15 cellular contexts compared by ENCODE assay signal in the genomic region with DNA sequence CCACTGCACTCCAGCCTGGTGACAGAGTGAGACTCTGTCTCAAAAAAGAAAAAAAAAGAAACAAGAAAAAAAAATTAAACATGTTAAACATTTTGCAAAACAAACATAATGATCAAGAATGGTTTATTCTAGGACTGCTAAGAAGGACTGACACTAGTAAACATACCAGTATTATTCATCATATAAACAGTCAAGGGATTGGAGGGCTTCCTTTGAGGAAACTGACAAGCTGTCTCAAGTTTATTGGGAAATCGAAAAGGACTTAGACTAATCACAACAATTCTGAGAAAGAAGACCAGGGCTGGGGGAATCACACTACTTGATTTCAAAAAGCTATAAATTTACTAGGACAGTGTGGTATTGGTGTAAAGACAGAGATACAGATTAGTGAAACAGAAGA.
A peak's percentile ranks its signal among the peaks of the same experiment; 100 is the strongest.
DNase-seq lines count a peak whose midpoint lies in the region; TF ChIP-seq lines count a peak whose summit lies in the region.
"Had no signal": no experiment of that assay in that cellular context is flagged by ENCODE, and none has a peak within 500 bp of the region (broad histone marks: within the 10 kb centered on the region; RNA-seq: fewer than 3 reads in every experiment).

No MANE protein-coding gene starts in this region.

- no peak overlapping the region for H3K9ac ChIP-seq in mesenchymal stem cell (ENCODE audit: low read length)

- no peaks in the 10 kb centered on the region for H3K27me3 ChIP-seq in mesenchymal stem cell (ENCODE audit: control insufficient read depth in 1 of 2, insufficient read depth in 1 of 2, low read length in 2 of 2)
- H3K27me3 ChIP-seq: MG63 had no signal

- H4K91ac ChIP-seq in mesenchymal stem cell (ENCODE audit: low read length) = no peak overlapping the region

- H3K27ac ChIP-seq in RWPE1 (no peak overlapping the region), mesenchymal stem cell (ENCODE audit: low read length, poor library complexity, severe bottlenecking) (no peak overlapping the region)
- H3K27ac ChIP-seq: HL-60 had no signal

- no peak overlapping the region for H3K4me3 Mint-ChIP-seq in chondrocyte (ENCODE audit: unreplicated experiment)

- H2BK120ac ChIP-seq in mesenchymal stem cell (ENCODE audit: low read depth, low read length) = no peak overlapping the region

- no peak overlapping the region for H2AK5ac ChIP-seq in mesenchymal stem cell (ENCODE audit: low read length, severe bottlenecking)

- no peak overlapping the region for H2BK5ac ChIP-seq in mesenchymal stem cell (ENCODE audit: low read depth, low read length, poor library complexity, severe bottlenecking)

- H3K27ac Mint-ChIP-seq in chondrocyte (ENCODE audit: unreplicated experiment) = peak overlapping the region; percentile 58

- DNase-seq in EH (ENCODE audit: low read depth) (peak; percentile 55), RWPE1 (ENCODE audit: low spot score) (peak; percentile 17), chondrocyte (ENCODE audit: low spot score) (no peak), mesenchymal stem cell (peak; percentile 52), OCI-M1 (lab: John Stamatoyannopoulos, UW) (no peak), middle frontal gyrus (ENCODE audit: extremely low spot score, low spot score) (no peak), GM10248 (ENCODE audit: extremely low spot score) (no peak)
- DNase-seq in activated naive CD4-positive, alpha-beta T cell treated with anti-CD3 and anti-CD28 coated beads, Interleukin-2, amount 50 U/mL, for 16 hours = no peak
- DNase-seq: C1 segment of cervical spinal cord, KG1, MG63, NCI-H1105, NCI-H187, NCI-H446 treated with DMSO at 0.1 percent for 48 hours had no signal

- H4K8ac ChIP-seq in mesenchymal stem cell (ENCODE audit: low read length) = no peak overlapping the region

- CTCF ChIA-PET in RWPE1 (lab: Yijun Ruan, JAX) (interaction anchor here (0.7 kb wide), 1 partner anchor 18 kb away, joined by 4 read pairs; no protein-coding TSS in a partner anchor), GM10248 (lab: Yijun Ruan, JAX) (no interaction called here)

- H3K9me3 Mint-ChIP-seq in chondrocyte (ENCODE audit: low read depth) = peaks cover 4% of the 10 kb centered on the region

- peaks cover 0 to 5% of the 10 kb centered on the region in 2 experiments for H3K36me3 ChIP-seq in mesenchymal stem cell (ENCODE audit: control insufficient read depth in 1 of 2, insufficient read depth in 2 of 2, low read depth in 1 of 2, low read length in 2 of 2)

- no peak overlapping the region for H2BK15ac ChIP-seq in mesenchymal stem cell (ENCODE audit: low read depth, poor library complexity, severe bottlenecking)

- no peak overlapping the region for H3K4me2 ChIP-seq in mesenchymal stem cell (ENCODE audit: low read length, poor library complexity, severe bottlenecking)

- POLR2A ChIA-PET in RWPE1 (lab: Yijun Ruan, JAX; ENCODE audit: low non-redundant PET) (no interaction called here), GM10248 (lab: Yijun Ruan, JAX) (no interaction called here)

- peaks cover 29% of the 10 kb centered on the region for H3K4me1 Mint-ChIP-seq in chondrocyte (ENCODE audit: low read depth)

- H3K23ac ChIP-seq in mesenchymal stem cell (ENCODE audit: low read length in 2 of 2) = no peak overlapping the region

- H3K4me3 ChIP-seq in mesenchymal stem cell (ENCODE audit: insufficient read depth in 1 of 2, low read depth in 1 of 2, low read length in 2 of 2) = no peak overlapping the region
- H3K4me3 ChIP-seq: MG63 had no signal

- H2BK12ac ChIP-seq in mesenchymal stem cell (ENCODE audit: low read length in 2 of 2) = no peak overlapping the region

- H3K4me1 ChIP-seq in mesenchymal stem cell (ENCODE audit: control insufficient read depth, insufficient read depth, low read depth, low read length) = no peaks in the 10 kb centered on the region

- no peaks in the 10 kb centered on the region for H3K27me3 Mint-ChIP-seq in chondrocyte (ENCODE audit: low read depth)

- no peak overlapping the region for H3K18ac ChIP-seq in mesenchymal stem cell (ENCODE audit: low read depth in 1 of 2, low read length in 2 of 2)

- no peak overlapping the region for H2AFZ ChIP-seq in mesenchymal stem cell (ENCODE audit: low read depth, low read length)

- no peaks in the 10 kb centered on the region for H3K9me3 ChIP-seq in mesenchymal stem cell (ENCODE audit: control insufficient read depth, low read length)
- H3K9me3 ChIP-seq: MG63 had no signal

- H3K36me3 Mint-ChIP-seq in chondrocyte (ENCODE audit: low read depth) = peaks cover 22% of the 10 kb centered on the region

- TF ChIP-seq CTCF in RWPE1 (conservative IDR thresholded peaks at IDR 0.05; ENCODE audit: low read depth) = no peak
- TF ChIP-seq CTCF in chondrocyte (IDR thresholded peaks at IDR 0.05) = no peak
- no peak for TF ChIP-seq CTCF in GM10248 (IDR thresholded peaks at IDR 0.05; ENCODE audit: control extremely low read depth, extremely low read depth, low read depth, missing control alignments)

- H3K14ac ChIP-seq in mesenchymal stem cell (ENCODE audit: low read length in 2 of 2) = no peak overlapping the region

- no peak overlapping the region for H3K4ac ChIP-seq in mesenchymal stem cell (ENCODE audit: low read depth in 1 of 2, low read length in 2 of 2)

- 67% methylated on average over 1 of the region's 1 CpG for WGBS in mesenchymal stem cell

- H3K79me1 ChIP-seq in mesenchymal stem cell (replicated peaks; ENCODE audit: low read length, poor library complexity, severe bottlenecking) = peaks cover 7% of the 10 kb centered on the region

Comparison
In these comparisons a context has a peak if more than half of its experiments do, and no peak if none do; other contexts are left out.
1. DNase-seq: peak in EH (single experiment), RWPE1 (single experiment) and mesenchymal stem cell (single experiment); none in chondrocyte (single experiment), activated naive CD4-positive, alpha-beta T cell treated with anti-CD3 and anti-CD28 coated beads, Interleukin-2, amount 50 U/mL, for 16 hours (single experiment), OCI-M1 (single experiment), middle frontal gyrus (single experiment) and GM10248 (single experiment).